Comparison of ENCODE assay signal across 14 cellular contexts in genomic region chr4:152103181-152103901, GRCh38.
A peak's percentile ranks its signal among the peaks of the same experiment; 100 is the strongest.
DNase-seq lines count a peak whose midpoint lies in the region; ATAC-seq and TF ChIP-seq lines count a peak whose summit lies in the region.
"Had no signal": no experiment of that assay in that cellular context is flagged by ENCODE, and none has a peak within 500 bp of the region (broad histone marks: within the 10 kb centered on the region; RNA-seq: fewer than 3 reads in every experiment).

No MANE protein-coding gene starts in this region.

- no peaks in the 10 kb centered on the region for H3K27me3 Mint-ChIP-seq in activated naive CD4-positive, alpha-beta T cell treated with anti-CD3 and anti-CD28 coated beads, Interleukin-2, amount 10 ng/mL, durations not matched to agents 7 days and 5 days
- no peaks in the 10 kb centered on the region for H3K27me3 Mint-ChIP-seq in stimulated activated naive CD8-positive, alpha-beta T cell treated with anti-CD3 and anti-CD28 coated beads, Interleukin-15, amount 100 ng/mL, for 72 hours

- H3K36me3 Mint-ChIP-seq in activated naive CD4-positive, alpha-beta T cell treated with anti-CD3 and anti-CD28 coated beads, Interleukin-2, amount 10 ng/mL, durations not matched to agents 7 days and 5 days, result peaks cover 39% of the 10 kb centered on the region

- H3K27ac ChIP-seq in RWPE2 (ENCODE audit: poor library complexity, severe bottlenecking) (peak overlapping the region; percentile 50), A673 (ENCODE audit: low read depth, low read length, poor library complexity, severe bottlenecking) (no peak overlapping the region)
- H3K27ac ChIP-seq in effector memory CD4-positive, alpha-beta T cell (ENCODE audit: insufficient read depth, low read length, poor library complexity, severe bottlenecking), result peak overlapping the region; percentile 86

- TF ChIP-seq CTCF in RWPE2 (IDR thresholded peaks at IDR 0.05; ENCODE audit: poor library complexity, severe bottlenecking) (no peak), A673 (conservative IDR thresholded peaks at IDR 0.05; ENCODE audit: low read depth, low read length) (no peak)

- peak overlapping the region; percentile 98 for H3K27ac Mint-ChIP-seq in activated naive CD4-positive, alpha-beta T cell treated with anti-CD3 and anti-CD28 coated beads, Interleukin-2, amount 10 ng/mL, durations not matched to agents 7 days and 5 days
- H3K27ac Mint-ChIP-seq in stimulated activated naive CD8-positive, alpha-beta T cell treated with anti-CD3 and anti-CD28 coated beads, Interleukin-15, amount 100 ng/mL, for 72 hours, result peak overlapping the region; percentile 91 to 92

- peaks cover 89% of the 10 kb centered on the region for H3K4me1 Mint-ChIP-seq in activated naive CD4-positive, alpha-beta T cell treated with anti-CD3 and anti-CD28 coated beads, Interleukin-2, amount 10 ng/mL, durations not matched to agents 7 days and 5 days
- H3K4me1 Mint-ChIP-seq in stimulated activated naive CD8-positive, alpha-beta T cell treated with anti-CD3 and anti-CD28 coated beads, Interleukin-15, amount 100 ng/mL, for 72 hours, result peaks cover 99% of the 10 kb centered on the region

- H3K4me1 ChIP-seq in RWPE2 (ENCODE audit: insufficient read depth, poor library complexity, severe bottlenecking) (peaks cover 40% of the 10 kb centered on the region), A673 (ENCODE audit: insufficient read depth, low read length, poor library complexity, severe bottlenecking) (no peaks in the 10 kb centered on the region)
- peaks cover 75% of the 10 kb centered on the region for H3K4me1 ChIP-seq in effector memory CD4-positive, alpha-beta T cell (ENCODE audit: control insufficient read depth, insufficient read depth, low read length, poor library complexity, severe bottlenecking)

- no peak overlapping the region for H3K4me3 ChIP-seq in RWPE2 (ENCODE audit: severe bottlenecking)
- peak overlapping the region; percentile 45 for H3K4me3 ChIP-seq in effector memory CD4-positive, alpha-beta T cell (ENCODE audit: insufficient read depth, low read depth, low read length, poor library complexity, severe bottlenecking)
- no peak overlapping the region for H3K4me3 ChIP-seq in A673 (ENCODE audit: low read depth, low read length, poor library complexity, severe bottlenecking)
- H3K4me3 ChIP-seq: heart left ventricle had no signal

- POLR2A ChIA-PET in A673 (lab: Charles Lee; ENCODE audit: low non-redundant PET), result no interaction called here

- H3K9me3 ChIP-seq in RWPE2 (ENCODE audit: severe bottlenecking) (no peaks in the 10 kb centered on the region), A673 (ENCODE audit: low read depth, low read length, poor library complexity, severe bottlenecking) (no peaks in the 10 kb centered on the region)
- H3K9me3 ChIP-seq in effector memory CD4-positive, alpha-beta T cell (ENCODE audit: control insufficient read depth, low read length), result no peaks in the 10 kb centered on the region
- H3K9me3 ChIP-seq: heart left ventricle had no signal

- no peak overlapping the region for H3K4me3 Mint-ChIP-seq in activated naive CD4-positive, alpha-beta T cell treated with anti-CD3 and anti-CD28 coated beads, Interleukin-2, amount 10 ng/mL, durations not matched to agents 7 days and 5 days
- peak overlapping the region; percentile 52 to 96 for H3K4me3 Mint-ChIP-seq in stimulated activated naive CD8-positive, alpha-beta T cell treated with anti-CD3 and anti-CD28 coated beads, Interleukin-15, amount 100 ng/mL, for 72 hours

- H3K27me3 ChIP-seq in RWPE2 (ENCODE audit: insufficient read depth, poor library complexity, severe bottlenecking) (no peaks in the 10 kb centered on the region), A673 (replicated peaks; ENCODE audit: insufficient read depth, low read depth, low read length, poor library complexity) (no peaks in the 10 kb centered on the region)
- no peaks in the 10 kb centered on the region for H3K27me3 ChIP-seq in effector memory CD4-positive, alpha-beta T cell (replicated peaks; ENCODE audit: control insufficient read depth, insufficient read depth, low read length, poor library complexity, severe bottlenecking)
- H3K27me3 ChIP-seq: heart left ventricle had no signal

- DNase-seq in activated naive CD4-positive, alpha-beta T cell treated with anti-CD3 and anti-CD28 coated beads, Interleukin-2, amount 10 ng/mL, durations not matched to agents 7 days and 5 days, result no peak
- DNase-seq in activated naive CD4-positive, alpha-beta T cell treated with anti-CD3 and anti-CD28 coated beads, Interleukin-2, amount 50 U/mL, for 16 hours, result no peak
- no peak for DNase-seq in RWPE2 (ENCODE audit: low spot score)
- DNase-seq in effector memory CD4-positive, alpha-beta T cell, result no peak
- DNase-seq in stimulated activated naive CD8-positive, alpha-beta T cell treated with anti-CD3 and anti-CD28 coated beads, Interleukin-15, amount 100 ng/mL, for 72 hours, result no peak
- DNase-seq in stimulated activated CD4-positive, alpha-beta T cell treated with anti-CD3 and anti-CD28 coated beads, Interleukin-1b, Interleukin-23, amount 100 ng/mL, for 48 hours, result no peak
- DNase-seq in activated gamma-delta T cell treated with Interleukin-2 at 50 U/mL for 16 hours, result no peak
- DNase-seq in A673 (ENCODE audit: low spot score), result no peak
- DNase-seq: activated CD4-positive, alpha-beta T cell treated with anti-CD3 and anti-CD28 coated beads for 4 hours; AML-193; heart left ventricle; kidney glomerular epithelial cell; NCI-H1105; NCI-H345 had no signal

- peaks cover 15% of the 10 kb centered on the region for H3K9me3 Mint-ChIP-seq in activated naive CD4-positive, alpha-beta T cell treated with anti-CD3 and anti-CD28 coated beads, Interleukin-2, amount 10 ng/mL, durations not matched to agents 7 days and 5 days
- H3K9me3 Mint-ChIP-seq in stimulated activated naive CD8-positive, alpha-beta T cell treated with anti-CD3 and anti-CD28 coated beads, Interleukin-15, amount 100 ng/mL, for 72 hours, result no peaks in the 10 kb centered on the region

- ATAC-seq in RWPE2 (ENCODE audit: low read depth), result no peak
- no peak for ATAC-seq in stimulated activated naive CD8-positive, alpha-beta T cell treated with anti-CD3 and anti-CD28 coated beads, Interleukin-15, amount 100 ng/mL, for 72 hours
- ATAC-seq: heart left ventricle had no signal

- intact Hi-C loops in A673 (cut with micrococcal nuclease; ENCODE audit: unreplicated experiment), result no loop called here

- H3K36me3 ChIP-seq in RWPE2 (ENCODE audit: low read depth), result no peaks in the 10 kb centered on the region
- H3K36me3 ChIP-seq in effector memory CD4-positive, alpha-beta T cell (ENCODE audit: control insufficient read depth, insufficient read depth, low read length), result no peaks in the 10 kb centered on the region
- H3K36me3 ChIP-seq in A673 (ENCODE audit: insufficient read depth, low read length, poor library complexity, severe bottlenecking), result no peaks in the 10 kb centered on the region
- H3K36me3 ChIP-seq: heart left ventricle had no signal

- BruUV-seq in A673 (replicated peaks; lab: Mats Ljungman, UMichigan), result no TSS peak

- CTCF ChIA-PET in activated naive CD4-positive, alpha-beta T cell treated with anti-CD3 and anti-CD28 coated beads, Interleukin-2, amount 10 ng/mL, durations not matched to agents 7 days and 5 days (lab: Charles Lee), result no interaction called here
- CTCF ChIA-PET in A673 (lab: Charles Lee), result no interaction called here
